Comparison of ENCODE assay signal across 20 cellular contexts in the genomic region with DNA sequence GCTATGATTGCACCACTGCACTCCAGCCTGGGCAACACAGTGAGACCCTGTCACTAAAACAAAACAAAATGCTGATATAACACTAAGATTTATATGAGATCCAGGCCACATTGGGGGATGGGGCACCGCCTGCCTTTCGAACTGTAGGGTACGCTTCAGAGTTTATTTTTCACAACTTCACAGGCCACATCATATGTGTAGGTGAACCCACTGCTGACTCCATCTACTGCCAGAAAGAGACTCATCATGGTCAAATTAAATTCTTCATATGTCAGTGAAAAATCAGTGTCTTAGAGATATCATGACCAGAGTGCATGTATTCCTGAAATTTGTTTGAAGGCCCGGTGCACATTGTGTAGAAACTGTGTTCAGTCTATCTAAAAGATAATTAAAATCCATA.
DNase-seq lines count a peak whose midpoint lies in the region; ATAC-seq and TF ChIP-seq lines count a peak whose summit lies in the region.
"Had no signal": no experiment of that assay in that cellular context is flagged by ENCODE, and none has a peak within 500 bp of the region (broad histone marks: within the 10 kb centered on the region; RNA-seq: fewer than 3 reads in every experiment).

No MANE protein-coding gene starts in this region.

- peaks cover 26% of the 10 kb centered on the region for H3K4me1 ChIP-seq in CD8-positive, alpha-beta T cell (ENCODE audit: insufficient read depth, low read length)
- H3K4me1 ChIP-seq in naive thymus-derived CD4-positive, alpha-beta T cell (ENCODE audit: control insufficient read depth in 2 of 2, insufficient read depth in 2 of 2, low read length in 2 of 2): peaks cover 3 to 4% of the 10 kb centered on the region in 2 donors
- H3K4me1 ChIP-seq: psoas muscle had no signal

- peaks cover 9% of the 10 kb centered on the region for H3K36me3 Mint-ChIP-seq in T-helper 2 cell treated with Interferon-gamma antibody and Interleukin-4, amounts not matched to agents 5 μg/mL and 100 μg/mL, for 36 hours (ENCODE audit: low read depth)
- H3K36me3 Mint-ChIP-seq in CD8-positive, alpha-beta T cell: no peaks in the 10 kb centered on the region
- H3K36me3 Mint-ChIP-seq in activated T-helper 17 cell treated with anti-CD3 and anti-CD28 coated beads, Interleukin-2, amount 50 U/mL, for 72 hours (ENCODE audit: low read depth): no peaks in the 10 kb centered on the region
- peaks cover 0 to 4% (median 0%) of the 10 kb centered on the region in 5 donors for H3K36me3 Mint-ChIP-seq in naive thymus-derived CD4-positive, alpha-beta T cell

- peaks cover 25% of the 10 kb centered on the region for H3K4me1 Mint-ChIP-seq in T-helper 2 cell treated with Interferon-gamma antibody and Interleukin-4, amounts not matched to agents 5 μg/mL and 100 μg/mL, for 36 hours (ENCODE audit: low read depth)
- peaks cover 28% of the 10 kb centered on the region for H3K4me1 Mint-ChIP-seq in CD8-positive, alpha-beta T cell (ENCODE audit: low read depth)
- peaks cover 9% of the 10 kb centered on the region for H3K4me1 Mint-ChIP-seq in activated T-helper 17 cell treated with anti-CD3 and anti-CD28 coated beads, Interleukin-2, amount 50 U/mL, for 72 hours
- peaks cover 14 to 45% (median 42%) of the 10 kb centered on the region in 7 donors for H3K4me1 Mint-ChIP-seq in naive thymus-derived CD4-positive, alpha-beta T cell

- no peak overlapping the region for H3K4me3 ChIP-seq in CD8-positive, alpha-beta T cell (ENCODE audit: low read depth, low read length)
- no peak overlapping the region for H3K4me3 ChIP-seq in naive thymus-derived CD4-positive, alpha-beta T cell (ENCODE audit: low read length)
- H3K4me3 ChIP-seq: left ventricle myocardium inferior, psoas muscle, thyroid gland had no signal

- no peaks in the 10 kb centered on the region for H3K36me3 ChIP-seq in CD8-positive, alpha-beta T cell (ENCODE audit: insufficient read depth, low read length)
- no peaks in the 10 kb centered on the region for H3K36me3 ChIP-seq in naive thymus-derived CD4-positive, alpha-beta T cell (ENCODE audit: control insufficient read depth in 2 of 3, insufficient read depth in 3 of 3, low read length in 3 of 3)
- H3K36me3 ChIP-seq: left ventricle myocardium inferior, thyroid gland had no signal

- no peak overlapping the region for H3K27ac ChIP-seq in CD8-positive, alpha-beta T cell (ENCODE audit: low read depth, low read length)
- no peak overlapping the region for H3K27ac ChIP-seq in naive thymus-derived CD4-positive, alpha-beta T cell (ENCODE audit: low read depth, low read length)
- H3K27ac ChIP-seq: left ventricle myocardium inferior, psoas muscle, thyroid gland had no signal

- no peaks in the 10 kb centered on the region for H3K27me3 ChIP-seq in CD8-positive, alpha-beta T cell (ENCODE audit: insufficient read depth, low read length)
- H3K27me3 ChIP-seq in naive thymus-derived CD4-positive, alpha-beta T cell (ENCODE audit: control insufficient read depth in 2 of 2, insufficient read depth in 2 of 2, low read length in 2 of 2): no peaks in the 10 kb centered on the region
- H3K27me3 ChIP-seq: thyroid gland had no signal

- H3K27ac Mint-ChIP-seq in T-helper 2 cell treated with Interferon-gamma antibody and Interleukin-4, amounts not matched to agents 5 μg/mL and 100 μg/mL, for 36 hours: peak overlapping the region; percentile 68
- H3K27ac Mint-ChIP-seq in CD8-positive, alpha-beta T cell: peak overlapping the region; percentile 55
- peak overlapping the region; percentile 38 for H3K27ac Mint-ChIP-seq in activated T-helper 17 cell treated with anti-CD3 and anti-CD28 coated beads, Interleukin-2, amount 50 U/mL, for 72 hours
- peak overlapping the region in 5 of 9 donors; percentile 9 to 78 (median 52) for H3K27ac Mint-ChIP-seq in naive thymus-derived CD4-positive, alpha-beta T cell

- H3K4me3 Mint-ChIP-seq in T-helper 2 cell treated with Interferon-gamma antibody and Interleukin-4, amounts not matched to agents 5 μg/mL and 100 μg/mL, for 36 hours: no peak overlapping the region
- H3K4me3 Mint-ChIP-seq in CD8-positive, alpha-beta T cell: no peak overlapping the region
- no peak overlapping the region for H3K4me3 Mint-ChIP-seq in activated T-helper 17 cell treated with anti-CD3 and anti-CD28 coated beads, Interleukin-2, amount 50 U/mL, for 72 hours
- H3K4me3 Mint-ChIP-seq in naive thymus-derived CD4-positive, alpha-beta T cell: peak overlapping the region in 4 of 10 donors; percentile 28 to 58 (median 50)

- no peak for ATAC-seq in CD8-positive, alpha-beta T cell
- no peak for ATAC-seq in activated T-helper 17 cell treated with anti-CD3 and anti-CD28 coated beads, Interleukin-2, amount 50 U/mL, for 72 hours (replicated peaks)
- no peak for ATAC-seq in naive thymus-derived CD4-positive, alpha-beta T cell
- ATAC-seq in GM19467 (IDR thresholded peaks at IDR 0.05; ENCODE audit: unreplicated experiment) (no peak), GM21526 (IDR thresholded peaks at IDR 0.05; ENCODE audit: low FRiP score, unreplicated experiment) (no peak)
- ATAC-seq: HepG2, Panc1, psoas muscle had no signal

- H3K9me3 ChIP-seq in CD8-positive, alpha-beta T cell (ENCODE audit: low read length): no peaks in the 10 kb centered on the region
- H3K9me3 ChIP-seq in naive thymus-derived CD4-positive, alpha-beta T cell (ENCODE audit: control insufficient read depth in 2 of 3, low read length in 3 of 3): no peaks in the 10 kb centered on the region
- H3K9me3 ChIP-seq: left ventricle myocardium inferior, psoas muscle, thyroid gland had no signal

- no peak for TF ChIP-seq CTCF in CD8-positive, alpha-beta T cell (IDR thresholded peaks at IDR 0.05)

- DNase-seq in T-helper 2 cell treated with Interferon-gamma antibody and Interleukin-4, amounts not matched to agents 5 μg/mL and 100 μg/mL, for 36 hours (ENCODE audit: low spot score): no peak
- DNase-seq in T-helper 2 cell (no peak), SK-N-DZ (ENCODE audit: low spot score) (no peak)
- DNase-seq in CD8-positive, alpha-beta T cell: no peak
- no peak for DNase-seq in naive thymus-derived CD4-positive, alpha-beta T cell
- DNase-seq: 8988T; activated CD4-positive, CD25-positive, alpha-beta regulatory T cell treated with anti-CD3 and anti-CD28 coated beads, Interleukin-2, amount 50 U/mL, for 72 hours; cerebellar nuclear complex; H7; left ventricle myocardium inferior; occipital lobe; psoas muscle; thyroid gland had no signal

- CTCF ChIA-PET in CD8-positive, alpha-beta T cell (lab: Charles Lee): no interaction called here
- CTCF ChIA-PET in naive thymus-derived CD4-positive, alpha-beta T cell (lab: Charles Lee): no interaction called here

- no peaks in the 10 kb centered on the region for H3K27me3 Mint-ChIP-seq in T-helper 2 cell treated with Interferon-gamma antibody and Interleukin-4, amounts not matched to agents 5 μg/mL and 100 μg/mL, for 36 hours (ENCODE audit: low read depth)
- H3K27me3 Mint-ChIP-seq in CD8-positive, alpha-beta T cell (ENCODE audit: low read depth): no peaks in the 10 kb centered on the region
- H3K27me3 Mint-ChIP-seq in activated T-helper 17 cell treated with anti-CD3 and anti-CD28 coated beads, Interleukin-2, amount 50 U/mL, for 72 hours: no peaks in the 10 kb centered on the region
- H3K27me3 Mint-ChIP-seq in naive thymus-derived CD4-positive, alpha-beta T cell: no peaks in the 10 kb centered on the region
- H3K27me3 Mint-ChIP-seq: stimulated activated naive CD8-positive, alpha-beta T cell treated with anti-CD3 and anti-CD28 coated beads, Interleukin-15, amount 100 ng/mL, for 72 hours had no signal

- intact Hi-C loops in CD8-positive, alpha-beta T cell (cut with DNase I, micrococcal nuclease): loop anchor here in 1 of 2 experiments (10.0 kb wide), 2 partner anchors 109 to 179 kb away; partner anchors contain the start of gene TBL1X
- intact Hi-C loops in naive thymus-derived CD4-positive, alpha-beta T cell (cut with micrococcal nuclease): loop anchor here (1.0 to 10.0 kb wide), 3 partner anchors 33 to 672 kb away; partner anchors contain the start of gene TBL1X (in 1 of the 2)

- no peaks in the 10 kb centered on the region for H3K9me3 Mint-ChIP-seq in T-helper 2 cell treated with Interferon-gamma antibody and Interleukin-4, amounts not matched to agents 5 μg/mL and 100 μg/mL, for 36 hours
- no peaks in the 10 kb centered on the region for H3K9me3 Mint-ChIP-seq in CD8-positive, alpha-beta T cell
- no peaks in the 10 kb centered on the region for H3K9me3 Mint-ChIP-seq in activated T-helper 17 cell treated with anti-CD3 and anti-CD28 coated beads, Interleukin-2, amount 50 U/mL, for 72 hours
- H3K9me3 Mint-ChIP-seq in naive thymus-derived CD4-positive, alpha-beta T cell: no peaks in the 10 kb centered on the region
- H3K9me3 Mint-ChIP-seq: activated T-helper 1 cell treated with anti-CD3 and anti-CD28 coated beads, Interleukin-12 subunit alpha, Interleukin-12 subunit beta, Interleukin-2, Interleukin-4 antibody, amounts not matched to agents 30 ng/mL and 10 ng/mL and 1 ng/mL, durations not matched to agents 14 hours and 24 hours and 36 hours; stimulated activated naive CD8-positive, alpha-beta T cell treated with anti-CD3 and anti-CD28 coated beads, Interleukin-15, amount 100 ng/mL, for 72 hours had no signal

- POLR2A ChIA-PET in CD8-positive, alpha-beta T cell (lab: Charles Lee): no interaction called here
- POLR2A ChIA-PET in naive thymus-derived CD4-positive, alpha-beta T cell (lab: Charles Lee): no interaction called here
